Comparison of ENCODE assay signal across 1 cellular context in genomic region chr9:105842023-105842644, GRCh38.
TF ChIP-seq lines count a peak whose summit lies in the region.

No MANE protein-coding gene starts in this region.

TF ChIP-seq in K562, 482 proteins besides CTCF, POLR2A, EP300 and RAD21 (continued from another document):
- TF ChIP-seq ATF3 (IDR thresholded peaks at IDR 0.05) (peak; percentile 90), ATF3 (CRISPR knock-in tag; conservative IDR thresholded peaks at IDR 0.05) (peak; percentile 70; the same call in 1 of the 2 replicates), SETDB1 (IDR thresholded peaks at IDR 0.05; ENCODE audit: low read length) (no peak), ZNF146 (CRISPR knock-in tag; IDR thresholded peaks at IDR 0.05; ENCODE audit: unreplicated experiment) (no peak), NFATC3 (IDR thresholded peaks at IDR 0.05) (no peak), CBX3 (IDR thresholded peaks at IDR 0.05; ENCODE audit: borderline replicate concordance in 1 of 2, low read length in 2 of 2) (no peak), HMGN3 (IDR thresholded peaks at IDR 0.05; ENCODE audit: borderline replicate concordance, extremely low read depth, insufficient read length, low read depth, low read length) (no peak), ZNF316 (IDR thresholded peaks at IDR 0.05) (peak; percentile 94), ZNF830 (CRISPR knock-in tag; IDR thresholded peaks at IDR 0.05) (no peak), CEBPG (CRISPR knock-in tag; IDR thresholded peaks at IDR 0.05) (peak; percentile 82), CEBPG (tag; conservative IDR thresholded peaks at IDR 0.05 in 1 of 2, IDR thresholded peaks at IDR 0.05 in 1 of 2) (peak; percentile 96 to 97), ZBTB17 (CRISPR knock-in tag; IDR thresholded peaks at IDR 0.05) (no peak), RBM34 (IDR thresholded peaks at IDR 0.05; ENCODE audit: borderline replicate concordance, insufficient read depth, low read length) (no peak), POLR2H (tag; IDR thresholded peaks at IDR 0.05; ENCODE audit: low read depth) (no peak), RBM14 (IDR thresholded peaks at IDR 0.05; ENCODE audit: borderline replicate concordance, insufficient read depth, low read depth, low read length) (no peak), ATF7 (IDR thresholded peaks at IDR 0.05) (peak; percentile 49; the same call in 1 of the 2 replicates), MAFF (IDR thresholded peaks at IDR 0.05; ENCODE audit: low read length) (peak; percentile 81), EGR1 (conservative IDR thresholded peaks at IDR 0.05) (no peak), IRF9 (tag; IDR thresholded peaks at IDR 0.05) (peak; percentile 56; the same call in 1 of the 2 replicates), MBD1 (CRISPR knock-in tag; IDR thresholded peaks at IDR 0.05) (no peak), RBM22 (IDR thresholded peaks at IDR 0.05; ENCODE audit: low read depth, low read length, poor library complexity, severe bottlenecking) (no peak), RNF2 (IDR thresholded peaks at IDR 0.05) (no peak), ARID2 (IDR thresholded peaks at IDR 0.05) (0 out of 2 replicates have a peak, but pooled peaks have one; percentile 34), RBM17 (IDR thresholded peaks at IDR 0.05; ENCODE audit: borderline replicate concordance, low read depth, low read length) (no peak), POLR3G (IDR thresholded peaks at IDR 0.05; ENCODE audit: extremely low read depth, insufficient read length, insufficient replicate concordance) (no peak), SIN3A (IDR thresholded peaks at IDR 0.05; ENCODE audit: borderline replicate concordance in 2 of 2, control insufficient read depth in 1 of 2, low read depth in 2 of 2, low read length in 2 of 2) (no peak), SMC3 (conservative IDR thresholded peaks at IDR 0.05; ENCODE audit: insufficient read depth, low read depth, low read length) (peak; percentile 83), TRIM25 (IDR thresholded peaks at IDR 0.05; ENCODE audit: borderline replicate concordance) (no peak), SMARCA4 (IDR thresholded peaks at IDR 0.05) (no peak), CC2D1A (IDR thresholded peaks at IDR 0.05) (0 out of 2 replicates have a peak, but pooled peaks have one; percentile 25), EHMT2 (IDR thresholded peaks at IDR 0.05) (no peak), NFIX (CRISPR knock-in tag; IDR thresholded peaks at IDR 0.05; ENCODE audit: low read depth) (no peak), PRMT5 (CRISPR knock-in tag; IDR thresholded peaks at IDR 0.05) (no peak), DEAF1 (CRISPR knock-in tag; IDR thresholded peaks at IDR 0.05) (peak; percentile 92), TARDBP (IDR thresholded peaks at IDR 0.05) (no peak), L3MBTL2 (IDR thresholded peaks at IDR 0.05) (no peak), THRAP3 (IDR thresholded peaks at IDR 0.05; ENCODE audit: borderline replicate concordance) (no peak), ELK3 (CRISPR knock-in tag; IDR thresholded peaks at IDR 0.05) (no peak), CEBPB (tag; IDR thresholded peaks at IDR 0.05) (peak; percentile 96), ZNF57 (CRISPR knock-in tag; IDR thresholded peaks at IDR 0.05) (no peak), MAFG (tag; conservative IDR thresholded peaks at IDR 0.05) (peak; percentile 90), DLX4 (CRISPR knock-in tag; IDR thresholded peaks at IDR 0.05) (no peak), ILF3 (IDR thresholded peaks at IDR 0.05; ENCODE audit: borderline replicate concordance) (no peak), KLF13 (tag; IDR thresholded peaks at IDR 0.05; ENCODE audit: borderline replicate concordance, low read depth) (no peak)
